In genomic region chr14:61503167-61503801, GRCh38 we compare ENCODE assay signal across 8 cellular contexts.
A peak's percentile ranks its signal among the peaks of the same experiment; 100 is the strongest.
DNase-seq lines count a peak whose midpoint lies in the region; ATAC-seq and TF ChIP-seq lines count a peak whose summit lies in the region.

No MANE protein-coding gene starts in this region.

- H3K4me2 ChIP-seq in DND-41 (ENCODE audit: insufficient read depth, low read length) = peak overlapping the region; percentile 54
- no peak overlapping the region for H3K4me2 ChIP-seq in mesendoderm (ENCODE audit: low read length)

- H3K9me3 ChIP-seq in DND-41 (ENCODE audit: insufficient read depth, low read length, severe bottlenecking) = no peaks in the 10 kb centered on the region

- H3K36me3 ChIP-seq in DND-41 (ENCODE audit: insufficient read depth, low read length) (peaks cover 37% of the 10 kb centered on the region), mesendoderm (ENCODE audit: control insufficient read depth, insufficient read depth, low read length) (no peaks in the 10 kb centered on the region)

- no CpG with 5 or more reads among the region's 7 CpGs for WGBS in mesendoderm (ENCODE audit: extremely low coverage, insufficient coverage, low lambda C conversion rate)

- peak; percentile 69 for DNase-seq in DND-41
- DNase-seq in Jurkat, Clone E6-1 (ENCODE audit: low read depth, low spot score) = peak; percentile 88
- DNase-seq in activated naive CD4-positive, alpha-beta T cell treated with anti-CD3 and anti-CD28 coated beads, Interleukin-2, amount 10 ng/mL, durations not matched to agents 7 days and 5 days = peak; percentile 67
- no peak for DNase-seq in mesendoderm
- DNase-seq in mucosa of gallbladder (ENCODE audit: low spot score) = no peak
- DNase-seq in HPDE6-E6E7 (ENCODE audit: extremely low spot score) = no peak
- DNase-seq in GOT3 (lab: John Stamatoyannopoulos, UW) = no peak

- no peak overlapping the region for H2BK120ac ChIP-seq in mesendoderm (ENCODE audit: low read depth, low read length)

- H3K4me1 ChIP-seq in DND-41 (ENCODE audit: insufficient read depth, low read length) = peaks cover 70% of the 10 kb centered on the region
- H3K4me1 ChIP-seq in mesendoderm (ENCODE audit: control insufficient read depth, low read depth, low read length) = peaks cover 11% of the 10 kb centered on the region

- no peaks in the 10 kb centered on the region for H3K27me3 Mint-ChIP-seq in activated naive CD4-positive, alpha-beta T cell treated with anti-CD3 and anti-CD28 coated beads, Interleukin-2, amount 10 ng/mL, durations not matched to agents 7 days and 5 days

- no peak for TF ChIP-seq CTCF in DND-41 (IDR thresholded peaks at IDR 0.05; ENCODE audit: borderline replicate concordance, extremely low read depth, low read length, poor library complexity, severe bottlenecking)

- H3K27ac ChIP-seq in DND-41 (ENCODE audit: low read length) (peak overlapping the region; percentile 99), mesendoderm (ENCODE audit: low read depth, low read length) (peak overlapping the region; percentile 73)

- CTCF ChIA-PET in activated naive CD4-positive, alpha-beta T cell treated with anti-CD3 and anti-CD28 coated beads, Interleukin-2, amount 10 ng/mL, durations not matched to agents 7 days and 5 days (lab: Charles Lee) = interaction anchor here (0.8 to 1.8 kb wide), 5 partner anchors 9 to 216 kb away, joined by 3 to 9 read pairs (median 4); no protein-coding TSS in a partner anchor

- H2BK5ac ChIP-seq in mesendoderm (ENCODE audit: low read length) = no peak overlapping the region

- no peaks in the 10 kb centered on the region for H3K27me3 ChIP-seq in DND-41 (ENCODE audit: insufficient read depth, low read length, poor library complexity)
- no peaks in the 10 kb centered on the region for H3K27me3 ChIP-seq in mesendoderm (ENCODE audit: insufficient read depth, low read length, poor library complexity)

- H3K79me2 ChIP-seq in DND-41 (ENCODE audit: insufficient read depth, low read length) (peaks cover 32% of the 10 kb centered on the region), mesendoderm (ENCODE audit: control insufficient read depth, insufficient read depth, low read length) (no peaks in the 10 kb centered on the region)

- peak overlapping the region; percentile 98 for H3K27ac Mint-ChIP-seq in activated naive CD4-positive, alpha-beta T cell treated with anti-CD3 and anti-CD28 coated beads, Interleukin-2, amount 10 ng/mL, durations not matched to agents 7 days and 5 days

- H3K23ac ChIP-seq in mesendoderm (ENCODE audit: low read length) = no peak overlapping the region

- H3K9ac ChIP-seq in DND-41 (ENCODE audit: low read depth, low read length) (peak overlapping the region; percentile 59), mesendoderm (ENCODE audit: low read length) (no peak overlapping the region)

- no peak overlapping the region for H4K5ac ChIP-seq in mesendoderm (ENCODE audit: low read length)

- H3K4me3 Mint-ChIP-seq in activated naive CD4-positive, alpha-beta T cell treated with anti-CD3 and anti-CD28 coated beads, Interleukin-2, amount 10 ng/mL, durations not matched to agents 7 days and 5 days = peak overlapping the region; percentile 69

- H2AFZ ChIP-seq in DND-41 (ENCODE audit: low read depth, low read length) = peak overlapping the region; percentile 67

- H2AK5ac ChIP-seq in mesendoderm (ENCODE audit: low read length) = no peak overlapping the region

- H3K79me1 ChIP-seq in mesendoderm (ENCODE audit: low read length) = no peaks in the 10 kb centered on the region

- H2BK15ac ChIP-seq in mesendoderm (replicated peaks; ENCODE audit: low read depth) = no peak overlapping the region

- no peak overlapping the region for H3K56ac ChIP-seq in mesendoderm (ENCODE audit: low read length)

- H3K36me3 Mint-ChIP-seq in activated naive CD4-positive, alpha-beta T cell treated with anti-CD3 and anti-CD28 coated beads, Interleukin-2, amount 10 ng/mL, durations not matched to agents 7 days and 5 days = peaks cover 79% of the 10 kb centered on the region

- H3K4ac ChIP-seq in mesendoderm (ENCODE audit: low read depth, low read length) = peak overlapping the region; percentile 70

- H3K4me3 ChIP-seq in DND-41 (ENCODE audit: low read depth in 1 of 2, low read length in 2 of 2) = peak overlapping the region in 1 of 2 experiments; percentile 26; a peak in 2 of 4 replicates
- peak overlapping the region; percentile 28 for H3K4me3 ChIP-seq in Jurkat, Clone E6-1 (ENCODE audit: low read length)
- H3K4me3 ChIP-seq in mesendoderm (ENCODE audit: low read length) = no peak overlapping the region

- H3K9me3 Mint-ChIP-seq in activated naive CD4-positive, alpha-beta T cell treated with anti-CD3 and anti-CD28 coated beads, Interleukin-2, amount 10 ng/mL, durations not matched to agents 7 days and 5 days = peaks cover 8% of the 10 kb centered on the region

- no peak overlapping the region for H3K18ac ChIP-seq in mesendoderm (ENCODE audit: low read length)

- peak overlapping the region; percentile 39 for H4K8ac ChIP-seq in mesendoderm (ENCODE audit: low read depth, low read length)

- peaks cover 90% of the 10 kb centered on the region for H3K4me1 Mint-ChIP-seq in activated naive CD4-positive, alpha-beta T cell treated with anti-CD3 and anti-CD28 coated beads, Interleukin-2, amount 10 ng/mL, durations not matched to agents 7 days and 5 days

- ATAC-seq in DND-41 (ENCODE audit: insufficient read depth, low read depth) (peak; percentile 88), GM21526 (IDR thresholded peaks at IDR 0.05; ENCODE audit: low FRiP score, unreplicated experiment) (peak; percentile 72)

- no peaks in the 10 kb centered on the region for H4K20me1 ChIP-seq in DND-41 (ENCODE audit: insufficient read depth, low read length)

Comparison
In these comparisons a context has a peak if more than half of its experiments do, and no peak if none do; other contexts are left out.
1. DNase-seq: peak in DND-41 (single experiment), Jurkat, Clone E6-1 (single experiment) and activated naive CD4-positive, alpha-beta T cell treated with anti-CD3 and anti-CD28 coated beads, Interleukin-2, amount 10 ng/mL, durations not matched to agents 7 days and 5 days (single experiment); none in mesendoderm (single experiment), mucosa of gallbladder (single experiment), HPDE6-E6E7 (single experiment) and GOT3 (single experiment).